19 cellular contexts compared by ENCODE assay signal in the genomic region with DNA sequence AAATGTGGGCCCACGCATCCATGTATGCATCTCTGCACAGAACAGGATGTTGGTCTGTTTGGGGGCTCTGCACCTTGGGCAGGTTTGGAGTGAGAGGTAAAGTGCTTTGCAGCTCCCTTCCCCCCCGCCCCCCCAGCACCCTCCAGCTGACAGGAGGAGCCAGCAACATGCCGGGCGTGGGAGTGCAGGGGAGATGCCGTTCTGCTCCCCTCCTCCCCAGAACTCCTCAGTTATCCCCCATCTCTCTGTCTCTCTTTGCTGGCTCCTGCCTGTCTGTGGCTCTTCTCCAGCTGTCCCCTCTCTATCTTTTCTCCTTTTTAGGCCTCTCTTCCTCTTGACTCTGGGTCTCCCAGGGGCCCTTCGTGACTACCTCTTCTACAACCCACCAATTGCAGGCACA. TPM values are rescaled to one million over a fixed set of nuclear protein-coding genes. Genes with fewer than 3 reads are reported as not detected.
DNase-seq lines count a peak whose midpoint lies in the region; ATAC-seq lines count a peak whose summit lies in the region.
"Had no signal": no experiment of that assay in that cellular context is flagged by ENCODE, and none has a peak within 500 bp of the region (broad histone marks: within the 10 kb centered on the region; RNA-seq: fewer than 3 reads in every experiment).

No MANE protein-coding gene starts in this region.

- WGBS in thymus = 89% methylated on average over 6 of the region's 6 CpGs

- H3K27ac ChIP-seq in mucosa of rectum (ENCODE audit: low read depth in 2 of 2, low read length in 2 of 2) (peak overlapping the region; percentile 45 to 92), thymus (ENCODE audit: low read depth) (peak overlapping the region; percentile 43)
- H3K27ac ChIP-seq: GM23248, sigmoid colon, thoracic aorta had no signal

- H3K4me1 ChIP-seq in mucosa of rectum (ENCODE audit: control insufficient read depth in 2 of 2, insufficient read depth in 2 of 2, low read length in 2 of 2) (peaks cover 49 to 61% of the 10 kb centered on the region in 2 donors), thymus (ENCODE audit: control insufficient read depth, insufficient read depth, low read length) (peaks cover 66% of the 10 kb centered on the region)

- H3K4me3 ChIP-seq in mucosa of rectum (ENCODE audit: low read length in 2 of 2) = peak overlapping the region in 1 of 2 donors; percentile 20
- no peak overlapping the region for H3K4me3 ChIP-seq in thymus (ENCODE audit: low read length)
- H3K4me3 ChIP-seq: GM12878, GM23248, mucosa of descending colon, sigmoid colon, thoracic aorta had no signal

- H3K36me3 ChIP-seq in mucosa of rectum (ENCODE audit: control insufficient read depth in 2 of 2, insufficient read depth in 2 of 2, low read length in 2 of 2) = peaks cover 0 to 2% of the 10 kb centered on the region in 2 donors
- H3K36me3 ChIP-seq in thymus (ENCODE audit: control insufficient read depth, insufficient read depth) = no peaks in the 10 kb centered on the region
- H3K36me3 ChIP-seq: sigmoid colon, thoracic aorta had no signal

- no peaks in the 10 kb centered on the region for H3K9me3 Mint-ChIP-seq in activated T-cell treated with anti-CD3 and anti-CD28 coated beads, Interleukin-2, amount 50 U/mL, for 72 hours
- H3K9me3 Mint-ChIP-seq in activated T-helper 17 cell treated with anti-CD3 and anti-CD28 coated beads, Interleukin-2, amount 50 U/mL, for 72 hours = no peaks in the 10 kb centered on the region

- peak overlapping the region in 1 of 2 donors; percentile 84 for H3K9ac ChIP-seq in mucosa of rectum (ENCODE audit: low read depth in 1 of 2, low read length in 2 of 2)
- H3K9ac ChIP-seq: GM23248 had no signal

- no peaks in the 10 kb centered on the region for H3K36me3 Mint-ChIP-seq in activated T-cell treated with anti-CD3 and anti-CD28 coated beads, Interleukin-2, amount 50 U/mL, for 72 hours (ENCODE audit: insufficient read depth in 2 of 2)
- H3K36me3 Mint-ChIP-seq in activated T-helper 17 cell treated with anti-CD3 and anti-CD28 coated beads, Interleukin-2, amount 50 U/mL, for 72 hours (ENCODE audit: low read depth) = peaks cover 9% of the 10 kb centered on the region
- H3K36me3 Mint-ChIP-seq: activated naive CD8-positive, alpha-beta T cell; immature natural killer cell had no signal

- H3K9me3 ChIP-seq in mucosa of rectum (ENCODE audit: control insufficient read depth in 2 of 2, low read length in 2 of 2) (no peaks in the 10 kb centered on the region), thymus (ENCODE audit: control insufficient read depth) (no peaks in the 10 kb centered on the region)
- H3K9me3 ChIP-seq: mucosa of descending colon, sigmoid colon, thoracic aorta had no signal

- peak overlapping the region; percentile 29 to 71 for H3K4me3 Mint-ChIP-seq in activated T-cell treated with anti-CD3 and anti-CD28 coated beads, Interleukin-2, amount 50 U/mL, for 72 hours
- H3K4me3 Mint-ChIP-seq in activated T-helper 17 cell treated with anti-CD3 and anti-CD28 coated beads, Interleukin-2, amount 50 U/mL, for 72 hours = peak overlapping the region; percentile 94
- H3K4me3 Mint-ChIP-seq: activated naive CD8-positive, alpha-beta T cell; immature natural killer cell had no signal

- ATAC-seq in activated T-cell treated with anti-CD3 and anti-CD28 coated beads, Interleukin-2, amount 50 U/mL, for 72 hours (replicated peaks in 1 of 2) = no peak
- no peak for ATAC-seq in activated T-helper 17 cell treated with anti-CD3 and anti-CD28 coated beads, Interleukin-2, amount 50 U/mL, for 72 hours (replicated peaks)
- ATAC-seq in GM19463 (IDR thresholded peaks at IDR 0.05; ENCODE audit: unreplicated experiment) = no peak
- ATAC-seq: GM12878 had no signal

- H3K4me1 Mint-ChIP-seq in activated T-cell treated with anti-CD3 and anti-CD28 coated beads, Interleukin-2, amount 50 U/mL, for 72 hours (ENCODE audit: low read depth) = peaks cover 85% of the 10 kb centered on the region
- peaks cover 75% of the 10 kb centered on the region for H3K4me1 Mint-ChIP-seq in activated T-helper 17 cell treated with anti-CD3 and anti-CD28 coated beads, Interleukin-2, amount 50 U/mL, for 72 hours

- peak overlapping the region; percentile 2 for H3K27ac Mint-ChIP-seq in activated T-cell treated with anti-CD3 and anti-CD28 coated beads, Interleukin-2, amount 50 U/mL, for 72 hours
- peak overlapping the region; percentile 93 for H3K27ac Mint-ChIP-seq in activated T-helper 17 cell treated with anti-CD3 and anti-CD28 coated beads, Interleukin-2, amount 50 U/mL, for 72 hours
- H3K27ac Mint-ChIP-seq: activated naive CD8-positive, alpha-beta T cell had no signal

- H3K27me3 Mint-ChIP-seq in activated T-cell treated with anti-CD3 and anti-CD28 coated beads, Interleukin-2, amount 50 U/mL, for 72 hours (ENCODE audit: low read depth) = no peaks in the 10 kb centered on the region
- H3K27me3 Mint-ChIP-seq in activated T-helper 17 cell treated with anti-CD3 and anti-CD28 coated beads, Interleukin-2, amount 50 U/mL, for 72 hours = no peaks in the 10 kb centered on the region
- H3K27me3 Mint-ChIP-seq: activated naive CD8-positive, alpha-beta T cell had no signal

- no peak for DNase-seq in activated T-cell treated with anti-CD3 and anti-CD28 coated beads, Interleukin-2, amount 50 U/mL, for 72 hours
- DNase-seq in activated T-cell treated with anti-CD3 and anti-CD28 coated beads for 4 hours (no peak), putamen (ENCODE audit: low spot score) (no peak), NCI-H1694 treated with DMSO at 0.1 percent for 48 hours (lab: John Stamatoyannopoulos, UW) (no peak)
- DNase-seq: activated CD4-positive, alpha-beta T cell treated with anti-CD3 and anti-CD28 coated beads, Interleukin-2, amount 50 U/mL, for 48 hours; activated T-cell treated with anti-CD3 and anti-CD28 coated beads, Interleukin-2, amount 50 U/mL, for 48 hours; immature natural killer cell had no signal

- H3K27me3 ChIP-seq in mucosa of rectum (ENCODE audit: control insufficient read depth in 2 of 2, insufficient read depth in 2 of 2, low read length in 2 of 2) = no peaks in the 10 kb centered on the region
- peaks cover 5% of the 10 kb centered on the region for H3K27me3 ChIP-seq in thymus (ENCODE audit: control insufficient read depth, insufficient read depth)

RNA-seq across cellular contexts. Expression of gene RORC, which starts 1.6 kb away (rescaled TPM):
- 10 to 100 TPM in 1 of 2 donors, 1 to 10 TPM in 1; 1.8 to 10.3 TPM for total RNA-seq in activated T-cell treated with anti-CD3 and anti-CD28 coated beads, Interleukin-2, amount 50 U/mL, for 72 hours
- total RNA-seq in activated T-helper 17 cell treated with anti-CD3 and anti-CD28 coated beads, Interleukin-2, amount 50 U/mL, for 72 hours = 10 to 100 TPM; 39.5 to 55.2 TPM
- polyA plus RNA-seq in thymus = 19.9 TPM
- total RNA-seq: GM12878, GM23248, thoracic aorta had no signal
- polyA plus RNA-seq: GM12878, GM23248 had no signal

RNA-seq across cellular contexts. Expression of gene C2CD4D, which starts 6.4 kb away (rescaled TPM):
- total RNA-seq in activated T-cell treated with anti-CD3 and anti-CD28 coated beads, Interleukin-2, amount 50 U/mL, for 72 hours = 1 to 10 TPM; 2.1 to 4.4 TPM
- total RNA-seq in activated T-helper 17 cell treated with anti-CD3 and anti-CD28 coated beads, Interleukin-2, amount 50 U/mL, for 72 hours = 1 to 10 TPM; 3.9 to 5.6 TPM
- 0.34 TPM for polyA plus RNA-seq in thymus
- total RNA-seq: GM23248, left ventricle myocardium superior, Right ventricle myocardium superior, sigmoid colon, thoracic aorta had no signal

RNA-seq across cellular contexts. Expression of gene THEM5, which starts 20.3 kb away (rescaled TPM):
- under 1 TPM in 1 of 2 donors, not detected in 1; 0.25 TPM for total RNA-seq in activated T-cell treated with anti-CD3 and anti-CD28 coated beads, Interleukin-2, amount 50 U/mL, for 72 hours
- not detected for total RNA-seq in activated T-helper 17 cell treated with anti-CD3 and anti-CD28 coated beads, Interleukin-2, amount 50 U/mL, for 72 hours
- 1.5 TPM for polyA plus RNA-seq in thymus
- total RNA-seq: GM12878, GM23248, left ventricle myocardium superior, mucosa of descending colon, Right ventricle myocardium superior, sigmoid colon, thoracic aorta had no signal
- polyA plus RNA-seq: GM23248, sigmoid colon had no signal

RNA-seq across cellular contexts. Expression of gene LINGO4, which starts 28.0 kb away (rescaled TPM):
- total RNA-seq in activated T-cell treated with anti-CD3 and anti-CD28 coated beads, Interleukin-2, amount 50 U/mL, for 72 hours = under 1 TPM; 0.19 to 0.88 TPM
- 1 to 10 TPM; 1.3 to 4.0 TPM for total RNA-seq in activated T-helper 17 cell treated with anti-CD3 and anti-CD28 coated beads, Interleukin-2, amount 50 U/mL, for 72 hours
- 0.14 TPM for polyA plus RNA-seq in thymus
- total RNA-seq: GM12878, GM23248, thoracic aorta had no signal
- polyA plus RNA-seq: GM12878, GM23248 had no signal

RNA-seq across cellular contexts. Expression of gene TDRKH, which starts 42.9 kb away (rescaled TPM):
- total RNA-seq in activated T-cell treated with anti-CD3 and anti-CD28 coated beads, Interleukin-2, amount 50 U/mL, for 72 hours = 10 to 100 TPM; 26.3 to 29.3 TPM
- 10 to 100 TPM; 20.3 to 21.8 TPM for total RNA-seq in activated T-helper 17 cell treated with anti-CD3 and anti-CD28 coated beads, Interleukin-2, amount 50 U/mL, for 72 hours
- 6.5 TPM for polyA plus RNA-seq in thymus
